In genomic region chr12:55715833-55716581, GRCh38 we compare ENCODE assay signal across 8 cellular contexts. TPM values are rescaled to one million over a fixed set of nuclear protein-coding genes. Genes with fewer than 3 reads are reported as not detected.
A peak's percentile ranks its signal among the peaks of the same experiment; 100 is the strongest.
DNase-seq lines count a peak whose midpoint lies in the region; TF ChIP-seq lines count a peak whose summit lies in the region.

Gene BLOC1S1, plus strand, starts transcription at chr12:55716046. Its CDS starts 6 bp downstream, at chr12:55716052.

- no peak for TF ChIP-seq CTCF in GM20000 (IDR thresholded peaks at IDR 0.05; ENCODE audit: extremely low read depth, missing control alignments)

- DNase-seq in COLO668 (lab: John Stamatoyannopoulos, UW; ENCODE audit: unreplicated experiment) (peak; percentile 91), GM20000 (ENCODE audit: low spot score) (peak; percentile 95), HT-29 (ENCODE audit: low spot score) (peak; percentile 94), lung microvascular endothelial cell (ENCODE audit: low read depth in 2 of 2) (peak; percentile 93 to 94)
- DNase-seq in NK-92 treated with Interleukin-12 subunit alpha and Interleukin-12 subunit beta, amount 100 ng/mL, for 24 hours (lab: John Stamatoyannopoulos, UW), result peak; percentile 87
- DNase-seq in activated CD8-positive, alpha-beta memory T cell treated with anti-CD3 and anti-CD28 coated beads for 24 hours, result peak; percentile 97
- peak; percentile 93 for DNase-seq in effector CD8-positive, alpha-beta T cell (lab: John Stamatoyannopoulos, UW)
- DNase-seq in stimulated activated CD4-positive, alpha-beta T cell treated with anti-CD3 and anti-CD28 coated beads, TNF-alpha, amount 100 ng/mL, for 48 hours (ENCODE audit: low read depth in 3 of 3), result peak; percentile 90 to 96 (median 91)

RNA-seq across cellular contexts. Expression of gene BLOC1S1, which starts in this region (rescaled TPM):
- total RNA-seq in HT-29 (2014; rRNA removed; shearing (Covaris generic)), result 165 and 169 TPM in 2 replicates
- total RNA-seq in lung microvascular endothelial cell, result 57.1 and 65.3 TPM in 2 replicates

Comparison
In these comparisons a context has a peak if more than half of its experiments do, and no peak if none do; other contexts are left out.
1. Peak in every context shown above with its lines: DNase-seq.